ENCODE assay signal across 8 cellular contexts in genomic region chr14:73764881-73765280, GRCh38. TPM values are rescaled to one million over a fixed set of nuclear protein-coding genes. Genes with fewer than 3 reads are reported as not detected.
A peak's percentile ranks its signal among the peaks of the same experiment; 100 is the strongest.
DNase-seq lines count a peak whose midpoint lies in the region; ATAC-seq and TF ChIP-seq lines count a peak whose summit lies in the region.

No MANE protein-coding gene starts in this region.

- BruUV-seq in MCF 10A (replicated peaks; lab: Mats Ljungman, UMichigan), result no TSS peak
- no TSS peak for BruUV-seq in mammary epithelial cell (replicated peaks; lab: Mats Ljungman, UMichigan)

- H3K27me3 ChIP-seq in mammary epithelial cell (ENCODE audit: insufficient read depth, low read length) (no peaks in the 10 kb centered on the region), breast epithelium (no peaks in the 10 kb centered on the region), uterus (no peaks in the 10 kb centered on the region)

- H3K4me1 ChIP-seq in mammary epithelial cell (ENCODE audit: insufficient read depth, low read length), result peaks cover 18% of the 10 kb centered on the region
- peaks cover 8 to 49% of the 10 kb centered on the region in 2 donors for H3K4me1 ChIP-seq in breast epithelium
- peaks cover 29 to 45% of the 10 kb centered on the region in 2 donors for H3K4me1 ChIP-seq in uterus

- no peaks in the 10 kb centered on the region for H3K9me3 ChIP-seq in mammary epithelial cell (replicated peaks; ENCODE audit: insufficient read depth, low read length)
- no peaks in the 10 kb centered on the region for H3K9me3 ChIP-seq in breast epithelium
- no peaks in the 10 kb centered on the region for H3K9me3 ChIP-seq in uterus

- TF ChIP-seq CTCF in MCF 10A (IDR thresholded peaks at IDR 0.05; ENCODE audit: unreplicated experiment), result no peak
- TF ChIP-seq CTCF in mammary epithelial cell (conservative IDR thresholded peaks at IDR 0.05 in 1 of 2, IDR thresholded peaks at IDR 0.05 in 1 of 2; ENCODE audit: extremely low read depth in 1 of 2, insufficient read depth in 1 of 2, low read depth in 1 of 2, low read length in 2 of 2), result no peak
- TF ChIP-seq CTCF in breast epithelium (IDR thresholded peaks at IDR 0.05), result no peak
- TF ChIP-seq CTCF in uterus (IDR thresholded peaks at IDR 0.05), result no peak

- peaks cover 7% of the 10 kb centered on the region for H3K36me3 Mint-ChIP-seq in MCF 10A (ENCODE audit: insufficient read depth, unreplicated experiment)
- no peaks in the 10 kb centered on the region for H3K36me3 Mint-ChIP-seq in memory B cell

- TF ChIP-seq POLR2A in breast epithelium (IDR thresholded peaks at IDR 0.05) (no peak), uterus (IDR thresholded peaks at IDR 0.05) (no peak)

- no peak overlapping the region for H3K4me3 ChIP-seq in mammary epithelial cell (replicated peaks in 1 of 3; ENCODE audit: insufficient read depth in 1 of 3, low read depth in 2 of 3, low read length in 3 of 3)
- peak overlapping the region in 1 of 3 donors; percentile 5 for H3K4me3 ChIP-seq in breast epithelium
- no peak overlapping the region for H3K4me3 ChIP-seq in uterus

- H3K27me3 Mint-ChIP-seq in MCF 10A (ENCODE audit: insufficient read depth, unreplicated experiment), result no peaks in the 10 kb centered on the region
- H3K27me3 Mint-ChIP-seq in memory B cell, result no peaks in the 10 kb centered on the region

- no peaks in the 10 kb centered on the region for H4K20me1 ChIP-seq in mammary epithelial cell (ENCODE audit: insufficient read depth, low read length)

- H2AFZ ChIP-seq in mammary epithelial cell (ENCODE audit: low read depth, low read length), result no peak overlapping the region

- intact Hi-C loops in MCF 10A (cut with micrococcal nuclease) (no loop called here), mammary epithelial cell (cut with micrococcal nuclease) (no loop called here), breast epithelium (cut with DNase I; ENCODE audit: low total_unique reads) (no loop called here), uterus (cut with DNase I; ENCODE audit: low total_unique reads) (no loop called here)

- H3K27ac Mint-ChIP-seq in MCF 10A (ENCODE audit: low read depth, unreplicated experiment) (peak overlapping the region; percentile 37), memory B cell (peak overlapping the region; percentile 99)

- H3K4me3 Mint-ChIP-seq in MCF 10A (ENCODE audit: unreplicated experiment) (no peak overlapping the region), memory B cell (peak overlapping the region; percentile 32)

- dilution Hi-C loops in mammary epithelial cell (cut with HindIII; ENCODE audit: low sequenced_read_pairs), result no loop called here

- DNase-seq in MCF 10A (ENCODE audit: unreplicated experiment) (no peak), mammary epithelial cell (no peak), breast epithelium (ENCODE audit: low spot score in 2 of 2) (peak in 1 of 2 donors; percentile 72), memory B cell (ENCODE audit: low spot score in 2 of 2) (no peak), uterus (no peak), COLO829 (ENCODE audit: low spot score) (no peak)

- H3K4me2 ChIP-seq in mammary epithelial cell (ENCODE audit: insufficient read depth, low read depth, low read length), result no peak overlapping the region

- no peaks in the 10 kb centered on the region for H3K36me3 ChIP-seq in mammary epithelial cell (ENCODE audit: insufficient read depth, low read length)
- no peaks in the 10 kb centered on the region for H3K36me3 ChIP-seq in breast epithelium
- no peaks in the 10 kb centered on the region for H3K36me3 ChIP-seq in uterus

- 19% methylated on average over 4 of the region's 4 CpGs for WGBS in mammary epithelial cell (ENCODE audit: low coverage, missing lambda C conversion rate)

- H3K27ac ChIP-seq in mammary epithelial cell (ENCODE audit: insufficient read depth, low read depth, low read length) (no peak overlapping the region), breast epithelium (peak overlapping the region; percentile 91 to 96), uterus (peak overlapping the region; percentile 40 to 95)

- ATAC-seq in memory B cell (ENCODE audit: low read depth) (peak; percentile 15), GM18909 (IDR thresholded peaks at IDR 0.05; ENCODE audit: poor library complexity, unreplicated experiment) (no peak), GM18867 (IDR thresholded peaks at IDR 0.05; ENCODE audit: unreplicated experiment) (no peak)

- H3K4me1 Mint-ChIP-seq in MCF 10A (ENCODE audit: insufficient read depth, unreplicated experiment), result peaks cover 38% of the 10 kb centered on the region
- peaks cover 56% of the 10 kb centered on the region for H3K4me1 Mint-ChIP-seq in memory B cell

- in situ Hi-C loops in mammary epithelial cell (cut with MboI; ENCODE audit: low sequenced_read_pairs in 2 of 2), result no loop called here

- H3K79me2 ChIP-seq in mammary epithelial cell (ENCODE audit: insufficient read depth, low read length), result peaks cover 81% of the 10 kb centered on the region

- CTCF ChIA-PET in MCF 10A (lab: Yijun Ruan, JAX) (interaction anchor here (1.0 kb wide), 1 partner anchor 65 kb away, joined by 3 read pairs; no protein-coding TSS in a partner anchor), mammary epithelial cell (lab: Charles Lee; ENCODE audit: low non-redundant PET) (interaction anchor here (0.6 kb wide), 1 partner anchor 67 kb away, joined by 7 read pairs; no protein-coding TSS in a partner anchor)

- POLR2A ChIA-PET in MCF 10A (lab: Yijun Ruan, JAX), result interaction anchor here (0.6 to 1.9 kb wide), 7 partner anchors 11 to 103 kb away, joined by 3 to 8 read pairs (median 4); partner anchors contain the start of gene PTGR2

- H3K9ac ChIP-seq in mammary epithelial cell (ENCODE audit: insufficient read depth, low read length), result no peak overlapping the region

- H3K9me3 Mint-ChIP-seq in MCF 10A (ENCODE audit: unreplicated experiment) (no peaks in the 10 kb centered on the region), memory B cell (no peaks in the 10 kb centered on the region)

RNA-seq across cellular contexts. Expression of gene PNMA1, which starts 50.7 kb away (rescaled TPM):
- total RNA-seq in MCF 10A (2022) (43.3 and 46.3 TPM in 2 replicates), mammary epithelial cell (10 to 100 TPM; 15.7 to 30.5 TPM), breast epithelium (10 to 100 TPM; 12.1 to 19.3 (median 19.2) TPM), uterus (10 to 100 TPM; 12.6 to 58.0 (median 39.4) TPM)
- 17.0 TPM for polyA plus RNA-seq in mammary epithelial cell
- polyA minus RNA-seq in mammary epithelial cell, result 33.6 TPM
